Comparison of ENCODE assay signal across 2 cellular contexts in genomic region chr18:8801263-8801901, GRCh38.
TF ChIP-seq lines count a peak whose summit lies in the region.

No MANE protein-coding gene starts in this region.

TF ChIP-seq in GM23338, 12 proteins besides CTCF, POLR2A, EP300 and RAD21:
- TF ChIP-seq REST (IDR thresholded peaks at IDR 0.05; ENCODE audit: unreplicated experiment), result no peak
- TF ChIP-seq NANOG (IDR thresholded peaks at IDR 0.05; ENCODE audit: borderline replicate concordance), result no peak
- TF ChIP-seq ETS1 (IDR thresholded peaks at IDR 0.05), result no peak
- TF ChIP-seq EZH2 (IDR thresholded peaks at IDR 0.05; ENCODE audit: low read depth, unreplicated experiment), result no peak
- TF ChIP-seq ZNF462 (CRISPR knock-in tag; IDR thresholded peaks at IDR 0.05), result no peak
- no peak for TF ChIP-seq POLR2AphosphoS5 (IDR thresholded peaks at IDR 0.05; ENCODE audit: low read depth)
- TF ChIP-seq ZNF331 (CRISPR knock-in tag; IDR thresholded peaks at IDR 0.05; ENCODE audit: low read depth), result no peak
- TF ChIP-seq CREB1 (CRISPR knock-in tag; IDR thresholded peaks at IDR 0.05; ENCODE audit: low read depth), result no peak
TF ChIP-seq in GM23338: peak in this region for 0.

TF ChIP-seq in SK-N-SH, 30 proteins besides CTCF, POLR2A, EP300 and RAD21 (continued from another document):
- no peak for TF ChIP-seq ZBTB33 (IDR thresholded peaks at IDR 0.05; ENCODE audit: borderline replicate concordance, low read depth)
- TF ChIP-seq FOXM1 (IDR thresholded peaks at IDR 0.05; ENCODE audit: low read depth), result no peak
- TF ChIP-seq GATA2 (CRISPR knock-in tag; IDR thresholded peaks at IDR 0.05), result no peak
- TF ChIP-seq TCF12 (IDR thresholded peaks at IDR 0.05), result no peak
- TF ChIP-seq MXI1 (IDR thresholded peaks at IDR 0.05; ENCODE audit: low read depth, low read length), result no peak
- no peak for TF ChIP-seq GABPA (IDR thresholded peaks at IDR 0.05; ENCODE audit: low read depth)
- TF ChIP-seq NFIC (IDR thresholded peaks at IDR 0.05; ENCODE audit: borderline replicate concordance), result no peak
- no peak for TF ChIP-seq RFX5 (IDR thresholded peaks at IDR 0.05; ENCODE audit: low read length)
- no peak for TF ChIP-seq IRF3 (IDR thresholded peaks at IDR 0.05; ENCODE audit: low read depth, low read length)
